In genomic region chr7:294440-295154, GRCh38 we compare ENCODE assay signal across 20 cellular contexts. TPM values are rescaled to one million over a fixed set of nuclear protein-coding genes. Genes with fewer than 3 reads are reported as not detected.
DNase-seq lines count a peak whose midpoint lies in the region; ATAC-seq and TF ChIP-seq lines count a peak whose summit lies in the region.
"Had no signal": no experiment of that assay in that cellular context is flagged by ENCODE, and none has a peak within 500 bp of the region (broad histone marks: within the 10 kb centered on the region; RNA-seq: fewer than 3 reads in every experiment).

No MANE protein-coding gene starts in this region.

- no peaks in the 10 kb centered on the region for H3K9me3 ChIP-seq in upper lobe of right lung
- H3K9me3 ChIP-seq: SJCRH30 had no signal

- no peak for TF ChIP-seq CTCF in upper lobe of right lung (IDR thresholded peaks at IDR 0.05)

- no peaks in the 10 kb centered on the region for H3K36me3 ChIP-seq in upper lobe of right lung
- H3K36me3 ChIP-seq: SJCRH30 had no signal

- peak; percentile 69 for DNase-seq in Right ventricle myocardium inferior (ENCODE audit: missing footprints)
- no peak for DNase-seq in left ventricle myocardium superior
- DNase-seq in left colon: peak; percentile 26 to 60
- DNase-seq in posterior vena cava (ENCODE audit: low spot score): peak; percentile 75
- peak; percentile 63 for DNase-seq in upper lobe of right lung
- no peak for DNase-seq in OCI-M2 (lab: John Stamatoyannopoulos, UW; ENCODE audit: unreplicated experiment)
- DNase-seq: CD4-positive, alpha-beta memory T cell; GOT3; NCI-H1417 treated with DMSO at 0.1 percent for 48 hours; NCI-H1930; NCI-H226; NCI-H524 treated with DMSO at 0.1 percent for 48 hours; PC-9; SJCRH30 had no signal

- H3K27ac ChIP-seq in upper lobe of right lung: no peak overlapping the region
- H3K27ac ChIP-seq: KMS-11, PC-9, SJCRH30 had no signal

- no peak overlapping the region for H3K4me3 ChIP-seq in upper lobe of right lung
- H3K4me3 ChIP-seq: PC-9, SJCRH30 had no signal

- no peaks in the 10 kb centered on the region for H3K4me1 ChIP-seq in upper lobe of right lung
- H3K4me1 ChIP-seq: SJCRH30 had no signal

- intact Hi-C loops in Right ventricle myocardium inferior (cut with DNase I) (no loop called here), left ventricle myocardium superior (cut with micrococcal nuclease) (no loop called here), left colon (cut with DNase I, micrococcal nuclease) (no loop called here), posterior vena cava (cut with DNase I) (no loop called here), upper lobe of right lung (cut with DNase I) (no loop called here)

- no peak for ATAC-seq in Right ventricle myocardium inferior
- ATAC-seq in left ventricle myocardium superior: no peak
- ATAC-seq in left colon: peak; percentile 69
- ATAC-seq in upper lobe of right lung: no peak
- no peak for ATAC-seq in HG03139 (IDR thresholded peaks at IDR 0.05; ENCODE audit: unreplicated experiment)
- no peak for ATAC-seq in HG02981 (IDR thresholded peaks at IDR 0.05; ENCODE audit: unreplicated experiment)

- peaks cover 43% of the 10 kb centered on the region for H3K27me3 ChIP-seq in upper lobe of right lung
- H3K27me3 ChIP-seq: SJCRH30 had no signal

RNA-seq across cellular contexts. Expression of gene FOXL3, which starts 4.6 kb away (rescaled TPM):
- not detected for total RNA-seq in Right ventricle myocardium inferior
- total RNA-seq in left ventricle myocardium superior: not detected
- under 1 TPM in 1 of 2 donors, not detected in 1; 0.92 TPM for total RNA-seq in left colon
- not detected for total RNA-seq in posterior vena cava
- not detected for total RNA-seq in upper lobe of right lung
- total RNA-seq: A172; CD4-positive, alpha-beta memory T cell; HT-29; M059J; PC-9; SJCRH30 had no signal

Comparison
In these comparisons a context has a peak if more than half of its experiments do, and no peak if none do; other contexts are left out.
1. DNase-seq: peak in Right ventricle myocardium inferior (single experiment), left colon (2 of 2), posterior vena cava (single experiment) and upper lobe of right lung (single experiment); none in left ventricle myocardium superior (single experiment) and OCI-M2 (single experiment).